In the genomic region with DNA sequence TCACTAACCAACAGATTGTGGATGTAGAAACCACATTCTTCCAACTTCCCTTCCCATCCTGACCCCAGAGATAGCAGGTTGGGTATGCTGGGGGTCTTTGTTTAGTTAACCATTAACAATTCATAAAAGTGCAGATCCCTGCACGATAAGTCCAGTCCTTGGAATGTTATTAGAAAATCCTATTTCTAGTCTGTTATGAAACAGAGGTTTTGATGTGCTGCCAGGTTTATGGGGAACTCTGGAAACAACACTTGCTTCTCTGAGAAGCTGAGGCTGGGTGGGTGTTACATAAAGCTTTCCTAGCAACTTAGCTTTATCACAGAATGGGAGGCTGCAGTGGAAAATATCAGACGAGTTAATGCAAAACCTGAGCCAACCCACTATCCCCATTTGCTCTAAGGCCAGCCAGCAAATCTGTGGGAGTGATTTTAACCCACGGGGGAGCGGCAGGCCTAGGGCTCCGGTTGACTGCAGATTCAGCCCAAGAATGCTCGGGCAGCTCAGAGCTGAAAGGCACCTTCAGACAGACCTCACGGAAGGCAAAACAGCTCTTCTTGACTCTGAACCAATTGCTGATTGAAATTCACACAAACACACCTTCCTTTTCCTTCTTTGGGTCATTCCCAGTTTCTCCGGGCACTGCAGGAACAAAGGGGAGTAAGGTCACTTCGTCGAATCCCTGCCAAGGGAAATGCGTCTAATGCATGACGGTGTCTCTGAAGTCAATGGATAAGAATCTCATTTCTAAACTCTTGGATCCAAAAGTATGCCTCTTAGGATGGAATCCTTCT, we compare ENCODE assay signal across 8 cellular contexts.
A peak's percentile ranks its signal among the peaks of the same experiment; 100 is the strongest.
DNase-seq lines count a peak whose midpoint lies in the region; ATAC-seq lines count a peak whose summit lies in the region.

No MANE protein-coding gene starts in this region.

- no peaks in the 10 kb centered on the region for H3K27me3 Mint-ChIP-seq in stimulated activated naive B cell treated with anti-CD40 and anti-IgM and Interleukin-4, amounts not matched to agents 10 μg/mL and 1 μg/mL and 100 μg/mL, for 72 hours

- peaks cover 39 to 56% of the 10 kb centered on the region in 2 donors for H3K4me1 Mint-ChIP-seq in stimulated activated naive B cell treated with anti-CD40 and anti-IgM and Interleukin-4, amounts not matched to agents 10 μg/mL and 1 μg/mL and 100 μg/mL, for 72 hours

- no peaks in the 10 kb centered on the region for H3K36me3 ChIP-seq in thymus (ENCODE audit: control insufficient read depth, insufficient read depth)

- ATAC-seq in stimulated activated naive B cell treated with anti-CD40 and anti-IgM and Interleukin-4, amounts not matched to agents 10 μg/mL and 1 μg/mL and 100 μg/mL, for 72 hours (replicated peaks) = no peak
- no peak for ATAC-seq in GM21528 (IDR thresholded peaks at IDR 0.05; ENCODE audit: low FRiP score, unreplicated experiment)

- 81% methylated on average over 12 of the region's 12 CpGs for WGBS in thymus

- H3K4me3 Mint-ChIP-seq in stimulated activated naive B cell treated with anti-CD40 and anti-IgM and Interleukin-4, amounts not matched to agents 10 μg/mL and 1 μg/mL and 100 μg/mL, for 72 hours = peak overlapping the region in 1 of 2 donors; percentile 53

- DNase-seq in NCI-H82 (lab: John Stamatoyannopoulos, UW) (peak; percentile 52), NCI-H82 treated with DMSO at 0.1 percent for 48 hours (lab: John Stamatoyannopoulos, UW; ENCODE audit: unreplicated experiment) (no peak), cerebellar cortex (ENCODE audit: low spot score) (peak; percentile 61), lung microvascular endothelial cell (ENCODE audit: low read depth in 2 of 2) (peak; percentile 82 to 95), NCI-H1930 (lab: John Stamatoyannopoulos, UW) (no peak)
- no peak for DNase-seq in stimulated activated naive B cell treated with anti-CD40 and anti-IgM and Interleukin-4, amounts not matched to agents 10 μg/mL and 1 μg/mL and 100 μg/mL, for 72 hours

- H3K27ac Mint-ChIP-seq in stimulated activated naive B cell treated with anti-CD40 and anti-IgM and Interleukin-4, amounts not matched to agents 10 μg/mL and 1 μg/mL and 100 μg/mL, for 72 hours = no peak overlapping the region

- H3K9me3 Mint-ChIP-seq in stimulated activated naive B cell treated with anti-CD40 and anti-IgM and Interleukin-4, amounts not matched to agents 10 μg/mL and 1 μg/mL and 100 μg/mL, for 72 hours = no peaks in the 10 kb centered on the region

- no peaks in the 10 kb centered on the region for H3K9me3 ChIP-seq in thymus (ENCODE audit: control insufficient read depth)

- no peaks in the 10 kb centered on the region for H3K36me3 Mint-ChIP-seq in stimulated activated naive B cell treated with anti-CD40 and anti-IgM and Interleukin-4, amounts not matched to agents 10 μg/mL and 1 μg/mL and 100 μg/mL, for 72 hours

- no peaks in the 10 kb centered on the region for H3K27me3 ChIP-seq in thymus (ENCODE audit: control insufficient read depth, insufficient read depth)

- no peak overlapping the region for H3K4me3 ChIP-seq in thymus (ENCODE audit: low read length)

- peaks cover 35% of the 10 kb centered on the region for H3K4me1 ChIP-seq in thymus (ENCODE audit: control insufficient read depth, insufficient read depth, low read length)

- H3K27ac ChIP-seq in thymus (ENCODE audit: low read depth) = peak overlapping the region; percentile 93

Comparison
In these comparisons a context has a peak if more than half of its experiments do, and no peak if none do; other contexts are left out.
1. DNase-seq: peak in NCI-H82 (single experiment), cerebellar cortex (single experiment) and lung microvascular endothelial cell (2 of 2); none in NCI-H82 treated with DMSO at 0.1 percent for 48 hours (single experiment), stimulated activated naive B cell treated with anti-CD40 and anti-IgM and Interleukin-4, amounts not matched to agents 10 μg/mL and 1 μg/mL and 100 μg/mL, for 72 hours (single experiment) and NCI-H1930 (0 of 2).